24 cellular contexts compared by ENCODE assay signal in the genomic region with DNA sequence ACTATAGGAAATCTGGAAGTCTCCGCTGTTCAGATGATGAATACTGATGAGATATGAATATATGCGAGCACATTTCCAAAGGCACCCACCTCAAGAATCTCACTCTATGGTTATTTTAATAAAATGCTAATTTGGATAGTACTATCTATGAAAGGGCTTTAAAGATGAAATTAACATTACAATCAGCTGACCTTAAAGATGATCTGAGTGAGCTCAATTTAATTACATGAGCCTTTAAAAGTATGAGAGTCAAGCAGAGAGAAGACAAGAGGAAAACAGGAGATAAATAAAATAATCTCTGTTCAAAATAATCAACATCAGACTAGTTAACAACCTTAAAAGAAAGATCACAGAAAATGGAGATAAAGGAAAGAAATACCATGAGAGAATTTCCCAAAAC.
DNase-seq lines count a peak whose midpoint lies in the region; ATAC-seq and TF ChIP-seq lines count a peak whose summit lies in the region.
"Had no signal": no experiment of that assay in that cellular context is flagged by ENCODE, and none has a peak within 500 bp of the region (broad histone marks: within the 10 kb centered on the region; RNA-seq: fewer than 3 reads in every experiment).

No MANE protein-coding gene starts in this region.

- H3T11ph ChIP-seq in H9 (ENCODE audit: low read length) = no peak overlapping the region

- no peak for ATAC-seq in HG02763 (IDR thresholded peaks at IDR 0.05; ENCODE audit: unreplicated experiment)
- ATAC-seq: A549, GM12878 had no signal

- no peak overlapping the region for H3K23ac ChIP-seq in H9 (ENCODE audit: insufficient read length, low read depth, low read length)

- no peaks in the 10 kb centered on the region for H3K79me1 ChIP-seq in H9 (ENCODE audit: insufficient read depth, low read depth, low read length, poor library complexity, severe bottlenecking)

- no peaks in the 10 kb centered on the region for H3K9me3 ChIP-seq in H9 (ENCODE audit: control insufficient read depth, low read depth, low read length)
- no peaks in the 10 kb centered on the region for H3K9me3 ChIP-seq in HUES64 (ENCODE audit: insufficient read depth, low read depth, low read length)
- no peaks in the 10 kb centered on the region for H3K9me3 ChIP-seq in iPS-18a (ENCODE audit: control insufficient read depth, low read depth, low read length)
- no peaks in the 10 kb centered on the region for H3K9me3 ChIP-seq in SK-N-SH
- H3K9me3 ChIP-seq: A549; BE2C; BLaER1 treated with 17β-estradiol and CSF1 and Interleukin-3, amounts not matched to agents 10 nM and 100 nM; HAP-1 had no signal

- no peak for TF ChIP-seq RAD21 in SK-N-SH (IDR thresholded peaks at IDR 0.05; ENCODE audit: low read length)

- no peak for DNase-seq in H9
- no peak for DNase-seq in stimulated activated CD4-positive, alpha-beta T cell treated with anti-CD3 and anti-CD28 coated beads, Interleukin-4, amount 100 ng/mL, for 24 hours
- no peak for DNase-seq in kidney tubule cell (ENCODE audit: low spot score)
- DNase-seq in SK-N-SH = no peak
- DNase-seq: 8988T; ACHN; AML-193; BE2C; CD4-positive, alpha-beta T cell; CD8-positive, alpha-beta memory T cell; DMS 273 treated with DMSO at 0.1 percent for 48 hours; DMS79; EL; GDM1; GM23248; HFFc6 had no signal

- H2AK5ac ChIP-seq in H9 (ENCODE audit: insufficient read length, low read length) = no peak overlapping the region

- no peak overlapping the region for H2BK120ac ChIP-seq in H9 (ENCODE audit: low read depth, low read length, poor library complexity, severe bottlenecking)

- H3K4me1 Mint-ChIP-seq in H9 = peaks cover 19 to 20% of the 10 kb centered on the region in 2 experiments
- H3K4me1 Mint-ChIP-seq: CD14-positive monocyte; CD8-positive, alpha-beta memory T cell had no signal

- H3K9ac ChIP-seq in H9 (ENCODE audit: extremely low read depth, insufficient read length, low read length) = no peak overlapping the region
- H3K9ac ChIP-seq in HUES64 (ENCODE audit: low read depth, low read length) = no peak overlapping the region
- H3K9ac ChIP-seq in iPS-18a (ENCODE audit: low read length) = no peak overlapping the region
- no peak overlapping the region for H3K9ac ChIP-seq in SK-N-SH
- H3K9ac ChIP-seq: BLaER1 treated with 17β-estradiol and CSF1 and Interleukin-3, amounts not matched to agents 10 nM and 100 nM; GM23248 had no signal

- H3K27ac Mint-ChIP-seq in H9 = peak overlapping the region; percentile 66 to 95 (median 94); a peak in 6 of 7 replicates
- H3K27ac Mint-ChIP-seq: CD14-positive monocyte; CD4-positive, alpha-beta T cell; CD8-positive, alpha-beta memory T cell; HFFc6 had no signal

- no peak overlapping the region for H2AFZ ChIP-seq in H9 (ENCODE audit: low read length)
- H2AFZ ChIP-seq in SK-N-SH (ENCODE audit: low read depth) = no peak overlapping the region
- H2AFZ ChIP-seq: GM23248 had no signal

- no peak overlapping the region for H3K4ac ChIP-seq in H9 (ENCODE audit: low read depth, low read length)

- CTCF ChIA-PET in SK-N-SH (lab: Yijun Ruan, JAX) = no interaction called here

- no peaks in the 10 kb centered on the region for H4K20me1 ChIP-seq in H9 (ENCODE audit: control insufficient read depth, insufficient read depth, insufficient read length)
- no peaks in the 10 kb centered on the region for H4K20me1 ChIP-seq in SK-N-SH (ENCODE audit: insufficient read depth)
- H4K20me1 ChIP-seq: BLaER1 treated with 17β-estradiol and CSF1 and Interleukin-3, amounts not matched to agents 10 nM and 100 nM had no signal

- no peak overlapping the region for H2BK12ac ChIP-seq in H9 (ENCODE audit: insufficient read length, low read depth, low read length)

- no peak overlapping the region for H2BK15ac ChIP-seq in H9 (ENCODE audit: low read depth, low read length)

- no peaks in the 10 kb centered on the region for H3K79me2 ChIP-seq in H9 (ENCODE audit: insufficient read depth, low read length)
- H3K79me2 ChIP-seq in SK-N-SH (ENCODE audit: insufficient read depth) = no peaks in the 10 kb centered on the region

- H2BK20ac ChIP-seq in H9 (ENCODE audit: low read depth, low read length, poor library complexity, severe bottlenecking) = no peak overlapping the region

- no peaks in the 10 kb centered on the region for H3F3A ChIP-seq in SK-N-SH (replicated peaks; ENCODE audit: insufficient read depth)

- no peaks in the 10 kb centered on the region for H3K27me3 Mint-ChIP-seq in H9 (ENCODE audit: low read depth)
- H3K27me3 Mint-ChIP-seq: CD4-positive, alpha-beta T cell; CD8-positive, alpha-beta memory T cell had no signal

- H3K4me3 Mint-ChIP-seq in H9 = peak overlapping the region in 1 of 2 experiments; percentile 50; a peak in 2 of 5 replicates
- H3K4me3 Mint-ChIP-seq: CD14-positive monocyte; CD4-positive, alpha-beta T cell; CD8-positive, alpha-beta memory T cell; HFFc6 had no signal

- no peaks in the 10 kb centered on the region for H3K23me2 ChIP-seq in H9 (ENCODE audit: insufficient read length, low read depth, low read length, poor library complexity, severe bottlenecking)

- H3K36me3 Mint-ChIP-seq in H9 (ENCODE audit: insufficient read depth in 1 of 3, low read depth in 3 of 3) = peaks cover 0 to 9% (median 4%) of the 10 kb centered on the region in 3 experiments; a peak in 5 of 7 replicates
- H3K36me3 Mint-ChIP-seq: CD14-positive monocyte; CD8-positive, alpha-beta memory T cell had no signal

- H3K36me3 ChIP-seq in HUES64 (ENCODE audit: insufficient read depth, low read length) = no peaks in the 10 kb centered on the region
- H3K36me3 ChIP-seq in iPS-18a (ENCODE audit: control insufficient read depth, low read depth, low read length) = no peaks in the 10 kb centered on the region
- H3K36me3 ChIP-seq in SK-N-SH (replicated peaks in 1 of 2; ENCODE audit: control insufficient read depth in 1 of 2, insufficient read depth in 2 of 2, low read length in 1 of 2) = peaks cover 0 to 3% of the 10 kb centered on the region in 2 experiments
- H3K36me3 ChIP-seq: BE2C; BLaER1 treated with 17β-estradiol and CSF1 and Interleukin-3, amounts not matched to agents 10 nM and 100 nM; HAP-1 had no signal

- H3K14ac ChIP-seq in H9 (ENCODE audit: insufficient read depth, low read length) = no peak overlapping the region

- no peak overlapping the region for H4K5ac ChIP-seq in H9 (ENCODE audit: insufficient read length, low read depth, low read length)

- H3K4me2 ChIP-seq in H9 (ENCODE audit: insufficient read depth, insufficient read length, low read length) (no peak overlapping the region), SK-N-SH (no peak overlapping the region)
- H3K4me2 ChIP-seq: A549; BLaER1 treated with 17β-estradiol and CSF1 and Interleukin-3, amounts not matched to agents 10 nM and 100 nM had no signal

- H3K4me3 ChIP-seq in HUES64 (ENCODE audit: low read length) (no peak overlapping the region), iPS-18a (ENCODE audit: low read length) (peak overlapping the region; percentile 1), SK-N-SH (ENCODE audit: low read depth in 2 of 2, low read length in 1 of 2) (no peak overlapping the region)
- H3K4me3 ChIP-seq: A549; BLaER1 treated with 17β-estradiol and CSF1 and Interleukin-3, amounts not matched to agents 10 nM and 100 nM; GM12878; GM23248; HAP-1 had no signal

- H3K9me2 ChIP-seq in SK-N-SH = no peaks in the 10 kb centered on the region

- TF ChIP-seq EP300 in SK-N-SH (IDR thresholded peaks at IDR 0.05; ENCODE audit: borderline replicate concordance in 1 of 2, low read depth in 1 of 2, low read length in 1 of 2) = no peak

- H3K4me1 ChIP-seq in H9 (ENCODE audit: insufficient read depth, low read length) (no peaks in the 10 kb centered on the region; the same call in 1 of the 2 replicates), HUES64 (ENCODE audit: insufficient read depth, low read length) (peaks cover 28% of the 10 kb centered on the region), iPS-18a (ENCODE audit: control insufficient read depth, low read depth, low read length) (peaks cover 18% of the 10 kb centered on the region), SK-N-SH (ENCODE audit: control insufficient read depth in 1 of 2, insufficient read depth in 2 of 2, low read depth in 1 of 2, low read length in 1 of 2) (peaks cover 0 to under 1% of the 10 kb centered on the region in 2 experiments; a peak in 1 of 4 replicates)
- H3K4me1 ChIP-seq: A549, BE2C had no signal

- TF ChIP-seq CTCF in H9 (conservative IDR thresholded peaks at IDR 0.05) = no peak
- TF ChIP-seq CTCF in SK-N-SH (IDR thresholded peaks at IDR 0.05) = no peak

- H3K27me3 ChIP-seq in H9 (ENCODE audit: insufficient read depth, low read length) (no peaks in the 10 kb centered on the region), HUES64 (ENCODE audit: insufficient read depth, low read length) (no peaks in the 10 kb centered on the region), iPS-18a (ENCODE audit: control insufficient read depth, insufficient read depth, low read length) (no peaks in the 10 kb centered on the region), SK-N-SH (ENCODE audit: insufficient read depth) (no peaks in the 10 kb centered on the region)
- H3K27me3 ChIP-seq: BE2C; BLaER1 treated with 17β-estradiol and CSF1 and Interleukin-3, amounts not matched to agents 10 nM and 100 nM had no signal

- no peak overlapping the region for H4K8ac ChIP-seq in H9 (replicated peaks; ENCODE audit: insufficient read length, low read depth, low read length)

- H4K91ac ChIP-seq in H9 (ENCODE audit: insufficient read length, low read depth, low read length) = no peak overlapping the region

- no peak overlapping the region for H3K18ac ChIP-seq in H9 (ENCODE audit: insufficient read length, low read depth, low read length)

- POLR2A ChIA-PET in SK-N-SH (lab: Yijun Ruan, JAX) = no interaction called here

- WGBS in H9 (ENCODE audit: extremely low coverage, insufficient read length, low lambda C conversion rate) = no CpG with 5 or more reads among the region's 2 CpGs
- no CpG with 5 or more reads among the region's 2 CpGs for WGBS in HUES64
- 89% methylated on average over 2 of the region's 2 CpGs for WGBS in SK-N-SH (ENCODE audit: low lambda C conversion rate)

- no peak overlapping the region for H2BK5ac ChIP-seq in H9 (ENCODE audit: insufficient read length, low read length)

- H3K9me3 Mint-ChIP-seq in H9 = peaks cover 0 to 2% of the 10 kb centered on the region in 2 experiments; a peak in 3 of 5 replicates

- no peak overlapping the region for H3K56ac ChIP-seq in H9 (ENCODE audit: insufficient read length, low read depth, low read length)

- no peak overlapping the region for H3K27ac ChIP-seq in H9 (ENCODE audit: insufficient read length, low read depth, low read length)
- H3K27ac ChIP-seq in HUES64 (ENCODE audit: low read depth, low read length) = peak overlapping the region; percentile 63; the same call in 1 of the 2 replicates
- H3K27ac ChIP-seq in iPS-18a (ENCODE audit: low read length) = peak overlapping the region; percentile 51
- H3K27ac ChIP-seq in SK-N-SH (ENCODE audit: low read depth in 2 of 2, low read length in 1 of 2) = no peak overlapping the region
- H3K27ac ChIP-seq: A549; BLaER1 treated with 17β-estradiol and CSF1 and Interleukin-3, amounts not matched to agents 10 nM and 100 nM; GM23248 had no signal

TF ChIP-seq in SK-N-SH, 30 proteins besides CTCF, POLR2A, EP300 and RAD21 (continues in another document):
- TF ChIP-seq TEAD4 (IDR thresholded peaks at IDR 0.05; ENCODE audit: borderline replicate concordance, insufficient read depth) (no peak), EZH2phosphoT487 (IDR thresholded peaks at IDR 0.05; ENCODE audit: borderline replicate concordance, low read depth) (no peak), MEF2A (IDR thresholded peaks at IDR 0.05; ENCODE audit: borderline replicate concordance, low read depth) (no peak), ELF1 (IDR thresholded peaks at IDR 0.05) (no peak)

Comparison
In these comparisons a context has a peak if more than half of its experiments do, and no peak if none do; other contexts are left out.
1. H3K27ac ChIP-seq: peak in HUES64 (single experiment) and iPS-18a (single experiment); none in H9 (single experiment) and SK-N-SH (0 of 2).